Comparison of ENCODE assay signal across 8 cellular contexts in genomic region chr3:128969993-128970740, GRCh38. TPM values are rescaled to one million over a fixed set of nuclear protein-coding genes. Genes with fewer than 3 reads are reported as not detected.
A peak's percentile ranks its signal among the peaks of the same experiment; 100 is the strongest.
DNase-seq lines count a peak whose midpoint lies in the region; ATAC-seq and TF ChIP-seq lines count a peak whose summit lies in the region.

No MANE protein-coding gene starts in this region.

- H3K36me3 ChIP-seq in CD4-positive, CD25-positive, alpha-beta regulatory T cell (ENCODE audit: control insufficient read depth, insufficient read depth, low read length) = no peaks in the 10 kb centered on the region
- no peaks in the 10 kb centered on the region for H3K36me3 ChIP-seq in PC-9 (ENCODE audit: low read depth)
- H3K36me3 ChIP-seq in trophoblast cell (ENCODE audit: control insufficient read depth in 1 of 2, insufficient read depth in 2 of 2, low read length in 2 of 2) = no peaks in the 10 kb centered on the region

- peaks cover 1% of the 10 kb centered on the region for H3K27me3 ChIP-seq in CD4-positive, CD25-positive, alpha-beta regulatory T cell (ENCODE audit: control insufficient read depth, insufficient read depth, low read length)
- H3K27me3 ChIP-seq in PC-9 (ENCODE audit: insufficient read depth, low read depth) (peaks cover 9% of the 10 kb centered on the region; the same call in 1 of the 2 replicates), trophoblast cell (ENCODE audit: insufficient read depth, low read length) (no peaks in the 10 kb centered on the region)

- no peak overlapping the region for H2AK5ac ChIP-seq in trophoblast cell (ENCODE audit: low read length)

- H3F3A ChIP-seq in PC-9 (ENCODE audit: insufficient read depth, low read depth) = no peaks in the 10 kb centered on the region

- no peak overlapping the region for H2BK12ac ChIP-seq in trophoblast cell (ENCODE audit: low read length)

- H3K4me1 ChIP-seq in CD4-positive, CD25-positive, alpha-beta regulatory T cell (ENCODE audit: control insufficient read depth, insufficient read depth, low read length, poor library complexity, severe bottlenecking) = peaks cover 3% of the 10 kb centered on the region
- H3K4me1 ChIP-seq in PC-9 (replicated peaks; ENCODE audit: insufficient read depth) (no peaks in the 10 kb centered on the region; the same call in 1 of the 2 replicates), trophoblast cell (ENCODE audit: control insufficient read depth in 1 of 2, insufficient read depth in 2 of 2, low read length in 2 of 2) (peaks cover 2 to 7% of the 10 kb centered on the region in 2 experiments)

- H3K9ac ChIP-seq in trophoblast cell (ENCODE audit: low read length) = no peak overlapping the region

- H4K12ac ChIP-seq in trophoblast cell (ENCODE audit: low read depth, low read length) = no peak overlapping the region

- ATAC-seq in CD4-positive, CD25-positive, alpha-beta regulatory T cell (ENCODE audit: low read depth in 2 of 2) = peak in 1 of 2 donors; percentile 61
- peak; percentile 58 to 71 for ATAC-seq in activated T-cell treated with anti-CD3 and anti-CD28 coated beads, Interleukin-2, amount 50 U/mL, for 4 hours
- ATAC-seq in HG03571 (IDR thresholded peaks at IDR 0.05; ENCODE audit: unreplicated experiment) (no peak), GM21526 (IDR thresholded peaks at IDR 0.05; ENCODE audit: low FRiP score, unreplicated experiment) (no peak)

- H3K9me3 ChIP-seq in CD4-positive, CD25-positive, alpha-beta regulatory T cell (ENCODE audit: control insufficient read depth in 2 of 2, low read length in 2 of 2) = no peaks in the 10 kb centered on the region
- H3K9me3 ChIP-seq in PC-9 (ENCODE audit: insufficient read depth, low read depth) (no peaks in the 10 kb centered on the region), trophoblast cell (ENCODE audit: insufficient read depth, low read depth, low read length) (no peaks in the 10 kb centered on the region)

- no peak overlapping the region for H4K91ac ChIP-seq in trophoblast cell (ENCODE audit: low read depth, low read length)

- H3K4me3 Mint-ChIP-seq in CD4-positive, CD25-positive, alpha-beta regulatory T cell = no peak overlapping the region
- H3K4me3 Mint-ChIP-seq in activated T-cell treated with anti-CD3 and anti-CD28 coated beads, Interleukin-2, amount 50 U/mL, for 4 hours = no peak overlapping the region

- no peak overlapping the region for H2BK120ac ChIP-seq in trophoblast cell (ENCODE audit: insufficient read depth, low read length, poor library complexity)

- H3K4me1 Mint-ChIP-seq in CD4-positive, CD25-positive, alpha-beta regulatory T cell = peaks cover 0 to 5% (median 5%) of the 10 kb centered on the region in 4 donors
- no peaks in the 10 kb centered on the region for H3K4me1 Mint-ChIP-seq in activated T-cell treated with anti-CD3 and anti-CD28 coated beads, Interleukin-2, amount 50 U/mL, for 4 hours (ENCODE audit: low read depth)

- no peaks in the 10 kb centered on the region for H3K79me1 ChIP-seq in trophoblast cell (ENCODE audit: low read length)

- peak; percentile 41 to 71 (median 64) for DNase-seq in CD4-positive, CD25-positive, alpha-beta regulatory T cell
- DNase-seq in HT-29 (ENCODE audit: low spot score) = peak; percentile 70
- DNase-seq in PC-9 = peak in 1 of 2 experiments; percentile 40
- DNase-seq in activated T-cell treated with anti-CD3 and anti-CD28 coated beads, Interleukin-2, amount 50 U/mL, for 4 hours = peak; percentile 59
- peak; percentile 65 for DNase-seq in fibroblast of the aortic adventitia (ENCODE audit: low read depth)
- DNase-seq in trophoblast cell = peak; percentile 24 to 72

- H3K9me3 Mint-ChIP-seq in CD4-positive, CD25-positive, alpha-beta regulatory T cell = no peaks in the 10 kb centered on the region
- no peaks in the 10 kb centered on the region for H3K9me3 Mint-ChIP-seq in activated T-cell treated with anti-CD3 and anti-CD28 coated beads, Interleukin-2, amount 50 U/mL, for 4 hours

- no peak overlapping the region for H2AFZ ChIP-seq in PC-9
- no peak overlapping the region for H2AFZ ChIP-seq in trophoblast cell (ENCODE audit: insufficient read depth, low read length, poor library complexity)

- H3K79me2 ChIP-seq in PC-9 (ENCODE audit: low read depth) (no peaks in the 10 kb centered on the region), trophoblast cell (ENCODE audit: control insufficient read depth, insufficient read depth, low read length, poor library complexity) (no peaks in the 10 kb centered on the region)

- H4K8ac ChIP-seq in trophoblast cell (ENCODE audit: low read depth, low read length) = no peak overlapping the region

- TF ChIP-seq CTCF in PC-9 (conservative IDR thresholded peaks at IDR 0.05) (peak; percentile 96), fibroblast of the aortic adventitia (IDR thresholded peaks at IDR 0.05; ENCODE audit: insufficient read depth, low read length) (peak; percentile 90)

- H3K4ac ChIP-seq in trophoblast cell (ENCODE audit: low read depth, low read length) = no peak overlapping the region

- BruUV-seq in PC-9 (replicated peaks; lab: Mats Ljungman, UMichigan) = no TSS peak

- no peak overlapping the region for H3K4me3 ChIP-seq in CD4-positive, CD25-positive, alpha-beta regulatory T cell (ENCODE audit: low read depth, low read length)
- H3K4me3 ChIP-seq in PC-9 (no peak overlapping the region), fibroblast of the aortic adventitia (ENCODE audit: low read depth, low read length) (no peak overlapping the region), trophoblast cell (ENCODE audit: low read depth, low read length) (no peak overlapping the region)

- H2BK5ac ChIP-seq in trophoblast cell (ENCODE audit: low read depth, low read length, poor library complexity) = no peak overlapping the region

- no CpG with 5 or more reads among the region's 12 CpGs for WGBS in trophoblast cell (ENCODE audit: extremely low coverage, insufficient coverage, insufficient read length)

- no peak overlapping the region for H3K18ac ChIP-seq in trophoblast cell (ENCODE audit: low read length)

- no peak overlapping the region for H3K14ac ChIP-seq in trophoblast cell (ENCODE audit: low read length)

- H3K27me3 Mint-ChIP-seq in CD4-positive, CD25-positive, alpha-beta regulatory T cell = peaks cover 13% of the 10 kb centered on the region
- peaks cover 3% of the 10 kb centered on the region for H3K27me3 Mint-ChIP-seq in activated T-cell treated with anti-CD3 and anti-CD28 coated beads, Interleukin-2, amount 50 U/mL, for 4 hours (ENCODE audit: low read depth)

- no peak overlapping the region for H3K23ac ChIP-seq in trophoblast cell (ENCODE audit: low read length)

- H3K4me2 ChIP-seq in PC-9 (no peak overlapping the region), trophoblast cell (ENCODE audit: low read length) (no peak overlapping the region)

- intact Hi-C loops in PC-9 (cut with micrococcal nuclease; ENCODE audit: unreplicated experiment) = loop anchor here (1.0 to 5.0 kb wide), 3 partner anchors 47 to 342 kb away; no protein-coding TSS in a partner anchor

- no peaks in the 10 kb centered on the region for H3K36me3 Mint-ChIP-seq in CD4-positive, CD25-positive, alpha-beta regulatory T cell
- no peaks in the 10 kb centered on the region for H3K36me3 Mint-ChIP-seq in activated T-cell treated with anti-CD3 and anti-CD28 coated beads, Interleukin-2, amount 50 U/mL, for 4 hours (ENCODE audit: insufficient read depth)

- H3K9me2 ChIP-seq in PC-9 (ENCODE audit: insufficient read depth) = no peaks in the 10 kb centered on the region

- no peak overlapping the region for H3K27ac ChIP-seq in CD4-positive, CD25-positive, alpha-beta regulatory T cell (ENCODE audit: insufficient read depth, low read length, poor library complexity, severe bottlenecking)
- H3K27ac ChIP-seq in PC-9 (no peak overlapping the region), trophoblast cell (ENCODE audit: low read depth, low read length) (no peak overlapping the region)

- H3K27ac Mint-ChIP-seq in CD4-positive, CD25-positive, alpha-beta regulatory T cell = no peak overlapping the region

- POLR2A ChIA-PET in PC-9 (lab: Charles Lee; ENCODE audit: unreplicated experiment) = interaction anchor here (0.6 to 0.9 kb wide), 3 partner anchors 44 to 318 kb away, joined by 7 to 27 read pairs (median 17); no protein-coding TSS in a partner anchor

- H4K20me1 ChIP-seq in PC-9 (ENCODE audit: insufficient read depth) = no peaks in the 10 kb centered on the region

- CTCF ChIA-PET in PC-9 (lab: Charles Lee) = interaction anchor here (0.6 to 2.7 kb wide), 34 partner anchors 10 to 898 kb away, joined by 3 to 33 read pairs (median 5); partner anchors contain the start of genes CFAP92, COPG1 and RAB43

RNA-seq across cellular contexts. Expression of gene CFAP92, which starts 23.7 kb away (rescaled TPM):
- not detected for total RNA-seq in CD4-positive, CD25-positive, alpha-beta regulatory T cell
- under 1 TPM in 1 of 4 donors, not detected in 3; 0.28 TPM for polyA plus RNA-seq in CD4-positive, CD25-positive, alpha-beta regulatory T cell
- 0.13 and 0.74 TPM in 2 replicates for total RNA-seq in HT-29 (2014; rRNA removed; shearing (Covaris generic))
- 4.3 and 4.8 TPM in 2 replicates for total RNA-seq in PC-9 (2021)
- under 1 TPM in 1 of 3 donors, not detected in 2; 0.18 TPM for total RNA-seq in activated T-cell treated with anti-CD3 and anti-CD28 coated beads, Interleukin-2, amount 50 U/mL, for 4 hours
- 0.49 TPM in 1 of 2 replicates, not detected in the other for total RNA-seq in fibroblast of the aortic adventitia (ENCODE audit: low replicate concordance)
- polyA plus RNA-seq in trophoblast cell (2013) = 0.10 and 0.15 TPM in 2 replicates

RNA-seq across cellular contexts. Expression of gene EFCC1, which starts 30.9 kb away (rescaled TPM):
- 0.15 TPM for total RNA-seq in CD4-positive, CD25-positive, alpha-beta regulatory T cell
- not detected for polyA plus RNA-seq in CD4-positive, CD25-positive, alpha-beta regulatory T cell
- 0.25 TPM in 1 of 2 replicates, not detected in the other for total RNA-seq in HT-29 (2014; rRNA removed; shearing (Covaris generic))
- total RNA-seq in PC-9 (2021) (0.24 and 0.43 TPM in 2 replicates), fibroblast of the aortic adventitia (ENCODE audit: low replicate concordance) (not detected in 2 replicates)
- total RNA-seq in activated T-cell treated with anti-CD3 and anti-CD28 coated beads, Interleukin-2, amount 50 U/mL, for 4 hours = under 1 TPM in 2 of 3 donors, not detected in 1; 0.26 to 0.35 TPM
- polyA plus RNA-seq in trophoblast cell (2013) = not detected in 2 replicates

Comparison
In these comparisons a context has a peak if more than half of its experiments do, and no peak if none do; other contexts are left out.
1. ATAC-seq: peak in activated T-cell treated with anti-CD3 and anti-CD28 coated beads, Interleukin-2, amount 50 U/mL, for 4 hours (2 of 2); none in HG03571 (single experiment) and GM21526 (single experiment).